ENCODE assay signal across 6 cellular contexts in the genomic region with DNA sequence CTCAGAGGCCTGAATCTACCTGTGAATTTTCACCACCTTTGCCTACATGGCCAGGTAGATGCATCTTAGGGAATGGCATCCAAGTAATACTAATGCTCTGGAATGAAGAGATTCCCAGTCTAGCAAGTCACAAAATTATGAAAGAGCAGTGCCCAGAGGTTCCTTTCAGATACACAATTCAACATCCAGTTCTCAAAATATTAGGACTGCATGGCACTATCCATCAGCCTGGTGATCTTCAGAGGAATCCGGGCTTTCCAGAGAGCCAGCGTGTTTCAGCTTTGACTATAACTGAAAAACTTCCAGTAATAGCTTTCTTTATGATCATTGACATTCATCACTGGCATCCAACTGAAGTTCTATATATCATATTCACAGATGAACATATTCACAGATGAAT.
"Had no signal": no experiment of that assay in that cellular context is flagged by ENCODE, and none has a peak within 500 bp of the region (broad histone marks: within the 10 kb centered on the region; RNA-seq: fewer than 3 reads in every experiment).

No MANE protein-coding gene starts in this region.

- H3K27ac ChIP-seq: HL-60 had no signal

- H3K4me3 ChIP-seq: K562 had no signal

- ATAC-seq: HepG2, K562 had no signal

- DNase-seq: IMR-90, KBM-7, KG1 had no signal
